ENCODE assay signal across 20 cellular contexts in genomic region chr15:74951006-74951405, GRCh38.
"Had no signal": no experiment of that assay in that cellular context is flagged by ENCODE, and none has a peak within 500 bp of the region (broad histone marks: within the 10 kb centered on the region; RNA-seq: fewer than 3 reads in every experiment).

No MANE protein-coding gene starts in this region.

- H3K9me3 Mint-ChIP-seq: activated CD4-positive, alpha-beta memory T cell treated with anti-CD3 and anti-CD28 coated beads, Interleukin-2, amount 10 ng/mL, durations not matched to agents 7 days and 5 days; activated CD4-positive, alpha-beta T cell treated with anti-CD3 and anti-CD28 coated beads, Interleukin-2, amount 10 ng/mL, durations not matched to agents 7 days and 5 days; activated naive CD4-positive, alpha-beta T cell treated with anti-CD3 and anti-CD28 coated beads, Interleukin-2, amount 10 ng/mL, durations not matched to agents 7 days and 5 days; activated naive CD8-positive, alpha-beta T cell treated with anti-CD3 and anti-CD28 coated beads, Interleukin-2, amount 10 ng/mL, durations not matched to agents 7 days and 5 days; activated T-cell treated with anti-CD3 and anti-CD28 coated beads, Interleukin-2, amount 50 U/mL, for 24 hours; effector memory CD8-positive, alpha-beta T cell; nephron had no signal

- H3K27me3 Mint-ChIP-seq: activated CD4-positive, alpha-beta T cell treated with anti-CD3 and anti-CD28 coated beads, Interleukin-2, amount 10 ng/mL, durations not matched to agents 7 days and 5 days; activated naive CD8-positive, alpha-beta T cell treated with anti-CD3 and anti-CD28 coated beads, Interleukin-2, amount 10 ng/mL, durations not matched to agents 7 days and 5 days; activated T-cell treated with anti-CD3 and anti-CD28 coated beads, Interleukin-2, amount 50 U/mL, for 24 hours; effector memory CD8-positive, alpha-beta T cell had no signal

- H3K4me2 ChIP-seq: hepatocyte, smooth muscle cell had no signal

- H3K27me3 ChIP-seq: ascending aorta, brain microvascular endothelial cell, pancreas, thyroid gland, upper lobe of left lung, vagina had no signal

- H3K36me3 Mint-ChIP-seq: activated naive CD4-positive, alpha-beta T cell treated with anti-CD3 and anti-CD28 coated beads, Interleukin-2, amount 10 ng/mL, durations not matched to agents 7 days and 5 days; activated naive CD8-positive, alpha-beta T cell treated with anti-CD3 and anti-CD28 coated beads, Interleukin-2, amount 10 ng/mL, durations not matched to agents 7 days and 5 days had no signal

- DNase-seq: activated gamma-delta T cell had no signal

- H3K4me3 ChIP-seq: ascending aorta, coronary artery, gastroesophageal sphincter, hepatocyte, pancreas, prostate gland, smooth muscle cell, stomach, thyroid gland, upper lobe of left lung, vagina had no signal

- H3K27ac ChIP-seq: ascending aorta, brain microvascular endothelial cell, coronary artery, gastroesophageal sphincter, hepatocyte, pancreas, prostate gland, stomach, thyroid gland, upper lobe of left lung, vagina had no signal

- H3K4me1 ChIP-seq: prostate gland had no signal

- H3K36me3 ChIP-seq: ascending aorta, brain microvascular endothelial cell, gastroesophageal sphincter, pancreas, prostate gland, stomach, thyroid gland, upper lobe of left lung, vagina had no signal

- H3K4me3 Mint-ChIP-seq: activated CD4-positive, alpha-beta memory T cell treated with anti-CD3 and anti-CD28 coated beads, Interleukin-2, amount 10 ng/mL, durations not matched to agents 7 days and 5 days; activated CD4-positive, alpha-beta T cell treated with anti-CD3 and anti-CD28 coated beads, Interleukin-2, amount 10 ng/mL, durations not matched to agents 7 days and 5 days; activated naive CD4-positive, alpha-beta T cell treated with anti-CD3 and anti-CD28 coated beads, Interleukin-2, amount 10 ng/mL, durations not matched to agents 7 days and 5 days; activated naive CD8-positive, alpha-beta T cell treated with anti-CD3 and anti-CD28 coated beads, Interleukin-2, amount 10 ng/mL, durations not matched to agents 7 days and 5 days; activated T-cell treated with anti-CD3 and anti-CD28 coated beads, Interleukin-2, amount 50 U/mL, for 24 hours; effector memory CD8-positive, alpha-beta T cell had no signal

- H3K27ac Mint-ChIP-seq: activated CD4-positive, alpha-beta memory T cell treated with anti-CD3 and anti-CD28 coated beads, Interleukin-2, amount 10 ng/mL, durations not matched to agents 7 days and 5 days; activated CD4-positive, alpha-beta T cell treated with anti-CD3 and anti-CD28 coated beads, Interleukin-2, amount 10 ng/mL, durations not matched to agents 7 days and 5 days; activated naive CD4-positive, alpha-beta T cell treated with anti-CD3 and anti-CD28 coated beads, Interleukin-2, amount 10 ng/mL, durations not matched to agents 7 days and 5 days; activated naive CD8-positive, alpha-beta T cell treated with anti-CD3 and anti-CD28 coated beads, Interleukin-2, amount 10 ng/mL, durations not matched to agents 7 days and 5 days; activated T-cell treated with anti-CD3 and anti-CD28 coated beads, Interleukin-2, amount 50 U/mL, for 24 hours; effector memory CD8-positive, alpha-beta T cell had no signal

- H3K9me3 ChIP-seq: ascending aorta, gastroesophageal sphincter, pancreas, prostate gland, stomach, thyroid gland, upper lobe of left lung, vagina had no signal

- H2AFZ ChIP-seq: hepatocyte had no signal
